In genomic region chr14:99185436-99186068, GRCh38 we compare ENCODE assay signal across 17 cellular contexts.
DNase-seq lines count a peak whose midpoint lies in the region; ATAC-seq and TF ChIP-seq lines count a peak whose summit lies in the region.
"Had no signal": no experiment of that assay in that cellular context is flagged by ENCODE, and none has a peak within 500 bp of the region (broad histone marks: within the 10 kb centered on the region; RNA-seq: fewer than 3 reads in every experiment).

No MANE protein-coding gene starts in this region.

- no peak overlapping the region for H2BK120ac ChIP-seq in neuronal stem cell (ENCODE audit: low read depth, low read length)

- no peaks in the 10 kb centered on the region for H3K27me3 ChIP-seq in CD4-positive, alpha-beta T cell (ENCODE audit: control insufficient read depth, insufficient read depth, low read length)
- H3K27me3 ChIP-seq in GM23338 (ENCODE audit: insufficient read depth) = no peaks in the 10 kb centered on the region
- H3K27me3 ChIP-seq in naive thymus-derived CD4-positive, alpha-beta T cell (ENCODE audit: control insufficient read depth in 2 of 2, insufficient read depth in 2 of 2, low read length in 2 of 2) = no peaks in the 10 kb centered on the region
- peaks cover 0 to 5% (median 0%) of the 10 kb centered on the region in 3 experiments for H3K27me3 ChIP-seq in neuronal stem cell (ENCODE audit: control insufficient read depth in 3 of 3, insufficient read depth in 3 of 3, low read depth in 1 of 3, low read length in 3 of 3)
- H3K27me3 ChIP-seq: pancreas, right lobe of liver, uterus had no signal

- H3K4me2 ChIP-seq in GM23338 = no peak overlapping the region
- no peak overlapping the region for H3K4me2 ChIP-seq in neuronal stem cell (ENCODE audit: insufficient read depth, low read length, poor library complexity, severe bottlenecking)

- H3K36me3 Mint-ChIP-seq in CD4-positive, alpha-beta T cell (ENCODE audit: low read depth) = peaks cover 82% of the 10 kb centered on the region
- peaks cover 2% of the 10 kb centered on the region; the same call in 1 of the 3 replicates for H3K36me3 Mint-ChIP-seq in GM23338 (ENCODE audit: low read depth)
- H3K36me3 Mint-ChIP-seq in activated T-helper 1 cell treated with anti-CD3 and anti-CD28 coated beads, Interleukin-12 subunit alpha, Interleukin-12 subunit beta, Interleukin-2, Interleukin-4 antibody, amounts not matched to agents 30 ng/mL and 10 ng/mL and 1 ng/mL, durations not matched to agents 14 hours and 24 hours and 36 hours (ENCODE audit: low read depth) = peaks cover 30% of the 10 kb centered on the region
- H3K36me3 Mint-ChIP-seq in naive thymus-derived CD4-positive, alpha-beta T cell = peaks cover 0 to 39% (median 36%) of the 10 kb centered on the region in 5 donors

- no peak overlapping the region for H3K4ac ChIP-seq in neuronal stem cell (ENCODE audit: low read length)

- intact Hi-C loops in CD4-positive, alpha-beta T cell (cut with DNase I, micrococcal nuclease) = loop anchor here in 1 of 2 experiments (5.0 to 10.0 kb wide), 3 partner anchors 991 to 1581 kb away; no protein-coding TSS in a partner anchor
- intact Hi-C loops in activated T-helper 1 cell treated with anti-CD3 and anti-CD28 coated beads, Interleukin-12 subunit alpha, Interleukin-12 subunit beta, Interleukin-2, Interleukin-4 antibody, amounts not matched to agents 30 ng/mL and 10 ng/mL and 1 ng/mL, durations not matched to agents 14 hours and 24 hours and 36 hours (cut with micrococcal nuclease) = loop anchor here (5.0 to 10.0 kb wide), 3 partner anchors 892 to 1193 kb away; no protein-coding TSS in a partner anchor
- intact Hi-C loops in naive thymus-derived CD4-positive, alpha-beta T cell (cut with micrococcal nuclease) = loop anchor here in 1 of 2 donors (5.0 kb wide), 1 partner anchor 1208 kb away; no protein-coding TSS in a partner anchor

- no peak overlapping the region for H2BK12ac ChIP-seq in neuronal stem cell (ENCODE audit: low read length)

- H3K23ac ChIP-seq in neuronal stem cell (ENCODE audit: low read depth, low read length, poor library complexity) = no peak overlapping the region

- H2AK5ac ChIP-seq in neuronal stem cell (ENCODE audit: low read depth, low read length) = no peak overlapping the region

- no peak for TF ChIP-seq CTCF in CD4-positive, alpha-beta T cell (IDR thresholded peaks at IDR 0.05)
- no peak for TF ChIP-seq CTCF in GM23338 (conservative IDR thresholded peaks at IDR 0.05; ENCODE audit: low read depth in 2 of 2)

- no peaks in the 10 kb centered on the region; the same call in 1 of the 2 replicates for H4K20me1 ChIP-seq in GM23338 (replicated peaks; ENCODE audit: insufficient read depth)

- peaks cover 97% of the 10 kb centered on the region for H3K4me1 Mint-ChIP-seq in CD4-positive, alpha-beta T cell (ENCODE audit: low read depth)
- peaks cover 30% of the 10 kb centered on the region for H3K4me1 Mint-ChIP-seq in GM23338
- peaks cover 96% of the 10 kb centered on the region for H3K4me1 Mint-ChIP-seq in activated T-helper 1 cell treated with anti-CD3 and anti-CD28 coated beads, Interleukin-12 subunit alpha, Interleukin-12 subunit beta, Interleukin-2, Interleukin-4 antibody, amounts not matched to agents 30 ng/mL and 10 ng/mL and 1 ng/mL, durations not matched to agents 14 hours and 24 hours and 36 hours (ENCODE audit: low read depth)
- peaks cover 71 to 97% (median 95%) of the 10 kb centered on the region in 7 donors for H3K4me1 Mint-ChIP-seq in naive thymus-derived CD4-positive, alpha-beta T cell

- H3K14ac ChIP-seq in neuronal stem cell (ENCODE audit: low read length) = no peak overlapping the region

- POLR2A ChIA-PET in CD4-positive, alpha-beta T cell (lab: Charles Lee) = interaction anchor here (0.7 to 83.0 kb wide), 5 partner anchors 12 to 1308 kb away, joined by 3 to 4389 read pairs (median 4); partner anchors contain the start of gene BCL11B
- POLR2A ChIA-PET in naive thymus-derived CD4-positive, alpha-beta T cell (lab: Charles Lee) = interaction anchor here (0.6 to 69.0 kb wide), 9 partner anchors 9 to 1206 kb away, joined by 3 to 2458 read pairs (median 4); no protein-coding TSS in a partner anchor

- H3K9me3 Mint-ChIP-seq in CD4-positive, alpha-beta T cell = no peaks in the 10 kb centered on the region
- no peaks in the 10 kb centered on the region for H3K9me3 Mint-ChIP-seq in GM23338
- H3K9me3 Mint-ChIP-seq in activated T-helper 1 cell treated with anti-CD3 and anti-CD28 coated beads, Interleukin-12 subunit alpha, Interleukin-12 subunit beta, Interleukin-2, Interleukin-4 antibody, amounts not matched to agents 30 ng/mL and 10 ng/mL and 1 ng/mL, durations not matched to agents 14 hours and 24 hours and 36 hours = no peaks in the 10 kb centered on the region
- no peaks in the 10 kb centered on the region for H3K9me3 Mint-ChIP-seq in naive thymus-derived CD4-positive, alpha-beta T cell

- H3K4me3 ChIP-seq in GM23338 (no peak overlapping the region), neuronal stem cell (ENCODE audit: low read length in 2 of 2) (no peak overlapping the region)
- peak overlapping the region; percentile 5 for H3K4me3 ChIP-seq in naive thymus-derived CD4-positive, alpha-beta T cell (ENCODE audit: low read length)
- H3K4me3 ChIP-seq: adrenal gland, esophagus muscularis mucosa, HAP-1, pancreas, right lobe of liver, uterus had no signal

- H2BK15ac ChIP-seq in neuronal stem cell (ENCODE audit: low read length) = no peak overlapping the region

- H3F3A ChIP-seq in GM23338 (replicated peaks; ENCODE audit: low read depth) = no peaks in the 10 kb centered on the region

- H4K8ac ChIP-seq in neuronal stem cell (ENCODE audit: low read depth, low read length) = no peak overlapping the region

- H3K9me3 ChIP-seq in CD4-positive, alpha-beta T cell (ENCODE audit: control insufficient read depth, low read length) = no peaks in the 10 kb centered on the region
- H3K9me3 ChIP-seq in naive thymus-derived CD4-positive, alpha-beta T cell (ENCODE audit: control insufficient read depth in 2 of 3, low read length in 3 of 3) = no peaks in the 10 kb centered on the region
- no peaks in the 10 kb centered on the region for H3K9me3 ChIP-seq in neuronal stem cell (replicated peaks in 1 of 2; ENCODE audit: control insufficient read depth in 2 of 2, insufficient read depth in 1 of 2, low read depth in 1 of 2, low read length in 2 of 2)
- H3K9me3 ChIP-seq: adrenal gland, esophagus muscularis mucosa, HAP-1, pancreas, right lobe of liver, uterus had no signal

- H3K27me3 Mint-ChIP-seq in CD4-positive, alpha-beta T cell = no peaks in the 10 kb centered on the region
- peaks cover 3% of the 10 kb centered on the region for H3K27me3 Mint-ChIP-seq in GM23338 (ENCODE audit: insufficient read depth, low read depth, poor library complexity)
- H3K27me3 Mint-ChIP-seq in activated T-helper 1 cell treated with anti-CD3 and anti-CD28 coated beads, Interleukin-12 subunit alpha, Interleukin-12 subunit beta, Interleukin-2, Interleukin-4 antibody, amounts not matched to agents 30 ng/mL and 10 ng/mL and 1 ng/mL, durations not matched to agents 14 hours and 24 hours and 36 hours (ENCODE audit: insufficient read depth) = no peaks in the 10 kb centered on the region
- H3K27me3 Mint-ChIP-seq in naive thymus-derived CD4-positive, alpha-beta T cell = no peaks in the 10 kb centered on the region

- no peak overlapping the region for H2BK5ac ChIP-seq in neuronal stem cell (ENCODE audit: low read length)

- H3K27ac Mint-ChIP-seq in CD4-positive, alpha-beta T cell = peak overlapping the region; percentile 95
- H3K27ac Mint-ChIP-seq in GM23338 = peak overlapping the region; percentile 61
- H3K27ac Mint-ChIP-seq in activated T-helper 1 cell treated with anti-CD3 and anti-CD28 coated beads, Interleukin-12 subunit alpha, Interleukin-12 subunit beta, Interleukin-2, Interleukin-4 antibody, amounts not matched to agents 30 ng/mL and 10 ng/mL and 1 ng/mL, durations not matched to agents 14 hours and 24 hours and 36 hours = peak overlapping the region; percentile 83
- peak overlapping the region; percentile 87 to 100 (median 94) for H3K27ac Mint-ChIP-seq in naive thymus-derived CD4-positive, alpha-beta T cell

- no peak for DNase-seq in CD4-positive, alpha-beta T cell
- DNase-seq in GM23338 (ENCODE audit: low spot score) (no peak), NAMALWA (ENCODE audit: low spot score) (no peak), neuronal stem cell (ENCODE audit: low spot score) (no peak), HuH-7.5 (ENCODE audit: low spot score) (no peak)
- DNase-seq in activated T-helper 1 cell treated with anti-CD3 and anti-CD28 coated beads, Interleukin-12 subunit alpha, Interleukin-12 subunit beta, Interleukin-2, Interleukin-4 antibody, amounts not matched to agents 30 ng/mL and 10 ng/mL and 1 ng/mL, durations not matched to agents 14 hours and 24 hours and 36 hours (ENCODE audit: low spot score) = no peak
- DNase-seq in naive thymus-derived CD4-positive, alpha-beta T cell = peak in 1 of 9 donors; percentile 34
- DNase-seq: adrenal gland, IMR-90, NCI-H1694, pancreas, right lobe of liver, uterus had no signal

- H3K4me3 Mint-ChIP-seq in CD4-positive, alpha-beta T cell = peak overlapping the region; percentile 87
- no peak overlapping the region for H3K4me3 Mint-ChIP-seq in GM23338
- H3K4me3 Mint-ChIP-seq in activated T-helper 1 cell treated with anti-CD3 and anti-CD28 coated beads, Interleukin-12 subunit alpha, Interleukin-12 subunit beta, Interleukin-2, Interleukin-4 antibody, amounts not matched to agents 30 ng/mL and 10 ng/mL and 1 ng/mL, durations not matched to agents 14 hours and 24 hours and 36 hours = peak overlapping the region; percentile 74
- peak overlapping the region; percentile 72 to 94 (median 86) for H3K4me3 Mint-ChIP-seq in naive thymus-derived CD4-positive, alpha-beta T cell

- no peak for ATAC-seq in CD4-positive, alpha-beta T cell (ENCODE audit: poor library complexity)
- ATAC-seq in GM23338 = no peak
- ATAC-seq in naive thymus-derived CD4-positive, alpha-beta T cell = no peak
- ATAC-seq: Panc1, pancreas, right lobe of liver, SK-N-SH treated with all-trans-retinoic acid at 6 μM for 48 hours had no signal

- H3K4me1 ChIP-seq in GM23338 (ENCODE audit: insufficient read depth) = peaks cover 19% of the 10 kb centered on the region
- peaks cover 92 to 93% of the 10 kb centered on the region in 2 donors for H3K4me1 ChIP-seq in naive thymus-derived CD4-positive, alpha-beta T cell (ENCODE audit: control insufficient read depth in 2 of 2, insufficient read depth in 2 of 2, low read length in 2 of 2)
- no peaks in the 10 kb centered on the region for H3K4me1 ChIP-seq in neuronal stem cell (ENCODE audit: control insufficient read depth in 2 of 2, insufficient read depth in 1 of 2, low read depth in 1 of 2, low read length in 2 of 2)
- H3K4me1 ChIP-seq: adrenal gland, pancreas, right lobe of liver, uterus had no signal

- H2AFZ ChIP-seq in GM23338 = no peak overlapping the region
- no peak overlapping the region for H2AFZ ChIP-seq in neuronal stem cell (ENCODE audit: low read length)

- CTCF ChIA-PET in CD4-positive, alpha-beta T cell (lab: Charles Lee) = interaction anchor here (0.6 to 1.3 kb wide), 2 partner anchors 45 to 291 kb away, joined by 3 to 4 read pairs; no protein-coding TSS in a partner anchor
- CTCF ChIA-PET in naive thymus-derived CD4-positive, alpha-beta T cell (lab: Charles Lee) = interaction anchor here (0.9 kb wide), 1 partner anchor 40 kb away, joined by 3 read pairs; no protein-coding TSS in a partner anchor

- peak overlapping the region; percentile 80 for H3K27ac ChIP-seq in CD4-positive, alpha-beta T cell (ENCODE audit: low read depth, low read length)
- H3K27ac ChIP-seq in GM23338 (ENCODE audit: low read depth) = no peak overlapping the region
- peak overlapping the region; percentile 85 for H3K27ac ChIP-seq in naive thymus-derived CD4-positive, alpha-beta T cell (ENCODE audit: low read depth, low read length)
- H3K27ac ChIP-seq in neuronal stem cell (replicated peaks; ENCODE audit: low read length) = no peak overlapping the region
- H3K27ac ChIP-seq: adrenal gland, esophagus muscularis mucosa, pancreas, right lobe of liver, uterus had no signal

- no peaks in the 10 kb centered on the region for H3K36me3 ChIP-seq in GM23338 (ENCODE audit: insufficient read depth)
- H3K36me3 ChIP-seq in naive thymus-derived CD4-positive, alpha-beta T cell (ENCODE audit: control insufficient read depth in 2 of 3, insufficient read depth in 3 of 3, low read length in 3 of 3) = peaks cover 0 to 22% (median 6%) of the 10 kb centered on the region in 3 experiments
- no peaks in the 10 kb centered on the region for H3K36me3 ChIP-seq in neuronal stem cell (replicated peaks in 1 of 2; ENCODE audit: control insufficient read depth in 2 of 2, insufficient read depth in 2 of 2, low read length in 2 of 2)
- H3K36me3 ChIP-seq: adrenal gland, esophagus muscularis mucosa, HAP-1, pancreas, right lobe of liver, uterus had no signal

- H3K18ac ChIP-seq in neuronal stem cell (ENCODE audit: low read length) = no peak overlapping the region

- no peaks in the 10 kb centered on the region for H3K9me2 ChIP-seq in GM23338 (ENCODE audit: insufficient read depth)

- H3K79me2 ChIP-seq in GM23338 (replicated peaks; ENCODE audit: insufficient read depth) = peaks cover 71% of the 10 kb centered on the region

- no CpG with 5 or more reads among the region's 16 CpGs for whole genome bisulfite sequencing in neuronal stem cell (ENCODE audit: extremely low coverage in 2 of 2, insufficient read length in 2 of 2, insufficient replicate concordance in 1 of 2), 2 donors

- no peak overlapping the region for H4K91ac ChIP-seq in neuronal stem cell (ENCODE audit: low read depth, low read length, poor library complexity)

- no peaks in the 10 kb centered on the region for H3K79me1 ChIP-seq in neuronal stem cell (ENCODE audit: low read depth, low read length)

- no peak overlapping the region for H3K9ac ChIP-seq in neuronal stem cell (ENCODE audit: low read depth, low read length, poor library complexity)

Comparison
In these comparisons a context has a peak if more than half of its experiments do, and no peak if none do; other contexts are left out.
1. H3K27ac ChIP-seq: peak in CD4-positive, alpha-beta T cell (single experiment) and naive thymus-derived CD4-positive, alpha-beta T cell (single experiment); none in GM23338 (single experiment) and neuronal stem cell (single experiment).
2. Peak in every context shown above with its lines, with median percentiles within 50 percentile points of each other: H3K27ac Mint-ChIP-seq.